ENCODE assay signal across 8 cellular contexts in the genomic region with DNA sequence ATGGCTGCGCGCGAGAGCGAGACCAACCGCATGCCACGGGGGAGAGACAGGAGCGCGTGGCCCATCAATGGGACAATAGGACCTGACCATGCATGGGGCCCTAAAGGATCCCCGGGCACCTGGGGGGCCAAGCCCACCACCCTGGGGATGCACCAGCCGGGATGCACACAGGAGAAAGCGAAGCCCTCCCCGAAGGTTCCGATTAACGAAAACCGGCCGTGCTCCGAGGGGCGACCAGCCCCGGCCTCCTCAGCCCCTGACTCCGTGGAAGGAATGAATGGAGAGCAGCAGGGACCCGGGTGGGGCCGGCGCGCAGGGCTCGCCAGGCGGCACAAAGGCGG. TPM values are rescaled to one million over a fixed set of nuclear protein-coding genes. Genes with fewer than 3 reads are reported as not detected.
DNase-seq lines count a peak whose midpoint lies in the region; ATAC-seq and TF ChIP-seq lines count a peak whose summit lies in the region.

No MANE protein-coding gene starts in this region.

- H3K4me3 ChIP-seq in ectodermal cell (ENCODE audit: insufficient read depth, low read depth, low read length) (peak overlapping the region; percentile 98), vagina (peak overlapping the region; percentile 85 to 94)

- ATAC-seq in HG02678 (IDR thresholded peaks at IDR 0.05; ENCODE audit: unreplicated experiment) (peak; percentile 2), naive B cell (ENCODE audit: low read depth in 2 of 2) (no peak)

- peak overlapping the region; percentile 87 to 95 (median 93) for H3K4me3 Mint-ChIP-seq in naive B cell

- H3K27ac Mint-ChIP-seq in naive B cell: peak overlapping the region in 5 of 6 donors; percentile 79 to 94 (median 82)

- H3K27me3 ChIP-seq in ectodermal cell (ENCODE audit: control insufficient read depth, insufficient read depth, low read length, poor library complexity, severe bottlenecking): no peaks in the 10 kb centered on the region
- no peaks in the 10 kb centered on the region for H3K27me3 ChIP-seq in vagina

- CTCF ChIA-PET in RWPE1 (lab: Yijun Ruan, JAX): interaction anchor here (1.1 kb wide), 1 partner anchor 48 kb away, joined by 5 read pairs; no protein-coding TSS in a partner anchor

- peaks cover 27 to 42% (median 32%) of the 10 kb centered on the region in 3 donors for H3K4me1 Mint-ChIP-seq in naive B cell

- intact Hi-C loops in vagina (cut with DNase I): no loop called here

- WGBS in ectodermal cell, 2 experiments: 0 to 1% methylated on average over 27 of the region's 27 CpGs

- no peak for TF ChIP-seq POLR2A in vagina (IDR thresholded peaks at IDR 0.05)

- H3K36me3 Mint-ChIP-seq in naive B cell: no peaks in the 10 kb centered on the region

- TF ChIP-seq CTCF in RWPE1 (conservative IDR thresholded peaks at IDR 0.05; ENCODE audit: low read depth) (no peak), vagina (IDR thresholded peaks at IDR 0.05) (no peak)

- H3K9me3 Mint-ChIP-seq in naive B cell: no peaks in the 10 kb centered on the region

- H3K36me3 ChIP-seq in ectodermal cell (ENCODE audit: control insufficient read depth, insufficient read depth, low read length): no peaks in the 10 kb centered on the region
- H3K36me3 ChIP-seq in vagina: no peaks in the 10 kb centered on the region

- H3K27ac ChIP-seq in RWPE1: peak overlapping the region; percentile 85
- H3K27ac ChIP-seq in ectodermal cell (ENCODE audit: insufficient read depth, low read depth, low read length, poor library complexity, severe bottlenecking): peak overlapping the region; percentile 52
- peak overlapping the region; percentile 30 for H3K27ac ChIP-seq in vagina

- DNase-seq in NK-92 treated with Interleukin-12 subunit alpha and Interleukin-12 subunit beta, amount 100 ng/mL, for 24 hours (lab: John Stamatoyannopoulos, UW): peak; percentile 40
- DNase-seq in NK-92 (lab: John Stamatoyannopoulos, UW; ENCODE audit: unreplicated experiment): no peak
- no peak for DNase-seq in RWPE1 (ENCODE audit: low spot score)
- no peak for DNase-seq in naive B cell
- peak in 1 of 2 donors; percentile 85 for DNase-seq in vagina (ENCODE audit: extremely low spot score in 2 of 2)
- no peak for DNase-seq in CD1c-positive myeloid dendritic cell (ENCODE audit: extremely low spot score)

- H3K4me1 ChIP-seq in ectodermal cell (ENCODE audit: control insufficient read depth, insufficient read depth, low read length): no peaks in the 10 kb centered on the region
- H3K4me1 ChIP-seq in vagina: peaks cover 28% of the 10 kb centered on the region

- POLR2A ChIA-PET in RWPE1 (lab: Yijun Ruan, JAX; ENCODE audit: low non-redundant PET): interaction anchor here (1.4 to 1.5 kb wide), 2 partner anchors 22 to 30 kb away, joined by 3 read pairs; no protein-coding TSS in a partner anchor

- H3K27me3 Mint-ChIP-seq in naive B cell: no peaks in the 10 kb centered on the region

- H3K9me3 ChIP-seq in ectodermal cell (ENCODE audit: control insufficient read depth, low read length) (no peaks in the 10 kb centered on the region), vagina (no peaks in the 10 kb centered on the region)

RNA-seq across cellular contexts. Expression of a gene that starts 0.5 kb away (rescaled TPM):
- 265 TPM for polyA plus RNA-seq in ectodermal cell (2013, experiment 1 of 4)
- polyA plus RNA-seq in ectodermal cell (2013, experiment 2 of 4): 217 TPM
- polyA plus RNA-seq in ectodermal cell (2013, experiment 3 of 4): 231 TPM
- 240 TPM for polyA plus RNA-seq in ectodermal cell (2013, experiment 4 of 4)
- 10 to 100 TPM; 56.8 to 80.5 (median 72.7) TPM for polyA plus RNA-seq in naive B cell (ENCODE audit: low read depth in 6 of 6)
- total RNA-seq in vagina: 48.1 TPM

RNA-seq across cellular contexts. Expression of a gene that starts 22.3 kb away (rescaled TPM):
- 56.8 TPM for polyA plus RNA-seq in ectodermal cell (2013, experiment 1 of 4)
- polyA plus RNA-seq in ectodermal cell (2013, experiment 2 of 4): 54.7 TPM
- 60.6 TPM for polyA plus RNA-seq in ectodermal cell (2013, experiment 3 of 4)
- polyA plus RNA-seq in ectodermal cell (2013, experiment 4 of 4): 68.0 TPM
- polyA plus RNA-seq in naive B cell (ENCODE audit: low read depth in 6 of 6): 100 to 1,000 TPM in 3 of 6 donors, 10 to 100 TPM in 3; 85.0 to 136 (median 111) TPM
- 98.5 TPM for total RNA-seq in vagina

RNA-seq across cellular contexts. Expression of a gene that starts 28.9 kb away (rescaled TPM):
- polyA plus RNA-seq in ectodermal cell (2013, experiment 1 of 4): 886 TPM
- 882 TPM for polyA plus RNA-seq in ectodermal cell (2013, experiment 2 of 4)
- polyA plus RNA-seq in ectodermal cell (2013, experiment 3 of 4): 670 TPM
- polyA plus RNA-seq in ectodermal cell (2013, experiment 4 of 4): 770 TPM
- polyA plus RNA-seq in naive B cell (ENCODE audit: low read depth in 6 of 6): 100 to 1,000 TPM; 260 to 424 (median 363) TPM
- 63.6 TPM for total RNA-seq in vagina

RNA-seq across cellular contexts. Expression of a gene that starts 44.1 kb away (rescaled TPM):
- polyA plus RNA-seq in ectodermal cell (2013, experiment 1 of 4): 18.0 TPM
- polyA plus RNA-seq in ectodermal cell (2013, experiment 2 of 4): 18.4 TPM
- polyA plus RNA-seq in ectodermal cell (2013, experiment 3 of 4): 14.3 TPM
- 14.3 TPM for polyA plus RNA-seq in ectodermal cell (2013, experiment 4 of 4)
- polyA plus RNA-seq in naive B cell (ENCODE audit: low read depth in 6 of 6): 1 to 10 TPM; 2.0 to 6.0 (median 4.5) TPM
- 12.8 TPM for total RNA-seq in vagina

RNA-seq across cellular contexts. Expression of a gene that starts 51.7 kb away (rescaled TPM):
- polyA plus RNA-seq in ectodermal cell (2013, experiment 1 of 4): 96.1 TPM
- polyA plus RNA-seq in ectodermal cell (2013, experiment 2 of 4): 91.9 TPM
- polyA plus RNA-seq in ectodermal cell (2013, experiment 3 of 4): 54.7 TPM
- 57.3 TPM for polyA plus RNA-seq in ectodermal cell (2013, experiment 4 of 4)
- 10 to 100 TPM; 11.7 to 41.1 (median 33.4) TPM for polyA plus RNA-seq in naive B cell (ENCODE audit: low read depth in 6 of 6)
- 33.9 TPM for total RNA-seq in vagina

Comparison
In these comparisons a context has a peak if more than half of its experiments do, and no peak if none do; other contexts are left out.
1. H3K27ac ChIP-seq: peak in every context shown above with its lines; median percentile 85 in RWPE1; 52 in ectodermal cell; 30 in vagina.